8 cellular contexts compared by ENCODE assay signal in genomic region chr17:80475949-80476876, GRCh38. TPM values are rescaled to one million over a fixed set of nuclear protein-coding genes. Genes with fewer than 3 reads are reported as not detected.
DNase-seq lines count a peak whose midpoint lies in the region; ATAC-seq and TF ChIP-seq lines count a peak whose summit lies in the region.

Gene NPTX1, minus strand, starts transcription at chr17:80476607. Its CDS starts 161 bp downstream, at chr17:80476446.

- peak within 1 kb of the TSS; percentile 53 for H3K4me2 ChIP-seq in trophoblast cell (ENCODE audit: low read length)

- H3K27me3 Mint-ChIP-seq in MCF 10A (ENCODE audit: insufficient read depth, unreplicated experiment), result peaks cover 72% of the 10 kb centered on the region
- peaks cover 60% of the 10 kb centered on the region for H3K27me3 Mint-ChIP-seq in T-helper 17 cell

- no peaks in the 10 kb centered on the region for H3K9me3 ChIP-seq in T-helper 17 cell (ENCODE audit: control insufficient read depth, low read length, poor library complexity, severe bottlenecking)
- no peaks in the 10 kb centered on the region for H3K9me3 ChIP-seq in esophagus squamous epithelium
- H3K9me3 ChIP-seq in trophoblast cell (ENCODE audit: insufficient read depth, low read depth, low read length), result peaks cover 9% of the 10 kb centered on the region

- peak within 1 kb of the TSS in 3 of 4 donors; percentile 14 to 61 (median 41) for H3K4me3 ChIP-seq in esophagus squamous epithelium
- peak within 1 kb of the TSS; percentile 37 for H3K4me3 ChIP-seq in trophoblast cell (ENCODE audit: low read depth, low read length)

- no peak within 1 kb of the TSS for H3K4ac ChIP-seq in trophoblast cell (ENCODE audit: low read depth, low read length)

- H3K27ac ChIP-seq in esophagus squamous epithelium (no peak within 1 kb of the TSS), trophoblast cell (ENCODE audit: low read depth, low read length) (no peak within 1 kb of the TSS)

- no peaks in the 10 kb centered on the region for H3K9me3 Mint-ChIP-seq in MCF 10A (ENCODE audit: unreplicated experiment)

- intact Hi-C loops in MCF 10A (cut with micrococcal nuclease), result loop anchor here (10.0 kb wide), 1 partner anchor 359 kb away; no protein-coding TSS in a partner anchor
- intact Hi-C loops in esophagus squamous epithelium (cut with DNase I), result no loop called here

- H3K4me1 ChIP-seq in esophagus squamous epithelium (peaks cover 27 to 53% (median 43%) of the 10 kb centered on the region in 3 donors), trophoblast cell (ENCODE audit: control insufficient read depth in 1 of 2, insufficient read depth in 2 of 2, low read length in 2 of 2) (peaks cover 3 to 4% of the 10 kb centered on the region in 2 experiments)

- H3K4me1 Mint-ChIP-seq in MCF 10A (ENCODE audit: insufficient read depth, unreplicated experiment), result peaks cover 9% of the 10 kb centered on the region
- peaks cover 18% of the 10 kb centered on the region for H3K4me1 Mint-ChIP-seq in T-helper 17 cell

- H3K36me3 ChIP-seq in esophagus squamous epithelium, result no peaks in the 10 kb centered on the region
- no peaks in the 10 kb centered on the region for H3K36me3 ChIP-seq in trophoblast cell (ENCODE audit: control insufficient read depth in 1 of 2, insufficient read depth in 2 of 2, low read length in 2 of 2)

- H3K27me3 ChIP-seq in esophagus squamous epithelium (peaks cover 40 to 100% (median 43%) of the 10 kb centered on the region in 4 donors), trophoblast cell (ENCODE audit: insufficient read depth, low read length) (peaks cover 71% of the 10 kb centered on the region)

- no peak within 1 kb of the TSS for H3K4me3 Mint-ChIP-seq in MCF 10A (ENCODE audit: unreplicated experiment)
- peak within 1 kb of the TSS; percentile 86 for H3K4me3 Mint-ChIP-seq in T-helper 17 cell

- CTCF ChIA-PET in MCF 10A (lab: Yijun Ruan, JAX), result interaction anchor here (1.0 to 1.2 kb wide), 3 partner anchors 11 to 99 kb away, joined by 3 to 4 read pairs (median 3); no protein-coding TSS in a partner anchor

- no peak within 1 kb of the TSS for H4K12ac ChIP-seq in trophoblast cell (ENCODE audit: low read depth, low read length)

- H3K18ac ChIP-seq in trophoblast cell (ENCODE audit: low read length), result no peak within 1 kb of the TSS

- no peaks in the 10 kb centered on the region for H3K36me3 Mint-ChIP-seq in MCF 10A (ENCODE audit: insufficient read depth, unreplicated experiment)
- no peaks in the 10 kb centered on the region for H3K36me3 Mint-ChIP-seq in T-helper 17 cell (ENCODE audit: low read depth)

- H2BK12ac ChIP-seq in trophoblast cell (ENCODE audit: low read length), result no peak within 1 kb of the TSS

- POLR2A ChIA-PET in MCF 10A (lab: Yijun Ruan, JAX), result interaction anchor here (0.6 to 1.7 kb wide), 2 partner anchors 22 to 69 kb away, joined by 3 to 7 read pairs; partner anchors contain the start of gene RPTOR

- DNase-seq in T47D (ENCODE audit: low read depth in 1 of 2, low spot score in 1 of 2) (peak; percentile 58 to 88), MCF 10A (ENCODE audit: unreplicated experiment) (no peak), T-helper 17 cell (no peak), esophagus squamous epithelium (lab: John Stamatoyannopoulos, UW) (no peak), trophoblast cell (peak; percentile 21 to 73)

- no peak within 1 kb of the TSS for H3K27ac Mint-ChIP-seq in MCF 10A (ENCODE audit: low read depth, unreplicated experiment)
- no peak within 1 kb of the TSS for H3K27ac Mint-ChIP-seq in T-helper 17 cell

- H2BK5ac ChIP-seq in trophoblast cell (ENCODE audit: low read depth, low read length, poor library complexity), result no peak within 1 kb of the TSS

- no peaks in the 10 kb centered on the region for H3K79me1 ChIP-seq in trophoblast cell (ENCODE audit: low read length)

- H2AFZ ChIP-seq in trophoblast cell (ENCODE audit: insufficient read depth, low read length, poor library complexity), result no peak within 1 kb of the TSS

- in situ Hi-C loops in T47D (cut with HindIII; ENCODE audit: low pct_unique_long_range_greater_than_20kb, low sequenced_read_pairs), result no loop called here

- BruUV-seq in MCF 10A (replicated peaks; lab: Mats Ljungman, UMichigan), result no TSS peak

- H3K9ac ChIP-seq in trophoblast cell (ENCODE audit: low read length), result no peak within 1 kb of the TSS

- H3K23ac ChIP-seq in trophoblast cell (ENCODE audit: low read length), result no peak within 1 kb of the TSS

- H2BK120ac ChIP-seq in trophoblast cell (ENCODE audit: insufficient read depth, low read length, poor library complexity), result no peak within 1 kb of the TSS

- H3K14ac ChIP-seq in trophoblast cell (ENCODE audit: low read length), result no peak within 1 kb of the TSS

- no peak for TF ChIP-seq POLR2A in esophagus squamous epithelium (IDR thresholded peaks at IDR 0.05)

- TF ChIP-seq CTCF in MCF 10A (IDR thresholded peaks at IDR 0.05; ENCODE audit: unreplicated experiment) (no peak), esophagus squamous epithelium (IDR thresholded peaks at IDR 0.05) (no peak)

- no peak within 1 kb of the TSS for H4K8ac ChIP-seq in trophoblast cell (ENCODE audit: low read depth, low read length)

- WGBS in esophagus squamous epithelium, 2 donors, result 0 to 2% methylated on average over 9 to 10 of the region's 133 CpGs
- no CpG with 5 or more reads among the region's 133 CpGs for WGBS in trophoblast cell (ENCODE audit: extremely low coverage, insufficient coverage, insufficient read length)

- ATAC-seq in T-helper 17 cell (peak; percentile 14), HG02610 (IDR thresholded peaks at IDR 0.05; ENCODE audit: unreplicated experiment) (no peak), HG02852 (IDR thresholded peaks at IDR 0.05; ENCODE audit: unreplicated experiment) (no peak), HG02571 (IDR thresholded peaks at IDR 0.05; ENCODE audit: unreplicated experiment) (no peak)

- no peak within 1 kb of the TSS for H4K91ac ChIP-seq in trophoblast cell (ENCODE audit: low read depth, low read length)

- no peaks in the 10 kb centered on the region for H3K79me2 ChIP-seq in trophoblast cell (ENCODE audit: control insufficient read depth, insufficient read depth, low read length, poor library complexity)

- no peak within 1 kb of the TSS for H2AK5ac ChIP-seq in trophoblast cell (ENCODE audit: low read length)

RNA-seq across cellular contexts. Expression of gene NPTX1, which starts in this region (rescaled TPM):
- total RNA-seq in MCF 10A (2022), result not detected in 2 replicates
- total RNA-seq in T-helper 17 cell, result under 1 TPM; 0.07 to 0.99 TPM
- total RNA-seq in esophagus squamous epithelium, result under 1 TPM in 2 of 4 donors, not detected in 2; under 0.01 to 0.15 TPM
- polyA plus RNA-seq in trophoblast cell (2013), result 0.06 and 0.14 TPM in 2 replicates

Comparison
In these comparisons a context has a peak if more than half of its experiments do, and no peak if none do; other contexts are left out.
1. DNase-seq: peak in T47D (2 of 2) and trophoblast cell (2 of 2); none in MCF 10A (single experiment), T-helper 17 cell (0 of 3) and esophagus squamous epithelium (single experiment).
2. Peak in ATAC-seq in T-helper 17 cell; RNA of the gene not detected or under 1 TPM.